ENCODE assay signal across 14 cellular contexts in the genomic region with DNA sequence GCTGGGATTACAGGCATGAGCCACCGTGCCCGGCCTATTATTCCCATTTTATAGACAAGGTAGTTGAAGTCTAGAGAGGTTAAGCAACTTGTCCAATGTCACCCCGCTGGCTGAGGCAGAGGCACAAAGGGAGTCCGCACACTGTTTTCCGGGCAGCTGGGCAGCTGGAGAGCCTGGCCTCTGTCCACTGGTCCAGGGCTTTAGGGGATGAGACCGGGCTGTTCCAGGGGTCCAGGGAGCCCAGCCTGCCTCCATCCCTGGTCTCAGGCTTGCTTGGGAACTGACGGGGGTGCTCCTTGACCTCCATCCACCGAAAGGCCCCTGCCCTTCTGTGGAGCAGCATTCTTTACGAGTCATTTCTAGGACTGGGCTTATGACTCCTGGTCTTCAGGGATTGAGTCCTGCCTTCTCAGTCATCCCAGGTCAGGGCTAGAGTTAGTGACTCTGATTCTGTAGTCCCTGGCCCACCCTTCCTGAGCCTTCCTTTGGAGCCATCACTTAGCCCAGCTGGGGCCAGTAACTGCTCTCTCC. TPM values are rescaled to one million over a fixed set of nuclear protein-coding genes. Genes with fewer than 3 reads are reported as not detected.
DNase-seq lines count a peak whose midpoint lies in the region; ATAC-seq and TF ChIP-seq lines count a peak whose summit lies in the region.
"Had no signal": no experiment of that assay in that cellular context is flagged by ENCODE, and none has a peak within 500 bp of the region (broad histone marks: within the 10 kb centered on the region; RNA-seq: fewer than 3 reads in every experiment).

No MANE protein-coding gene starts in this region.

- H3K79me1 ChIP-seq in trophoblast cell (ENCODE audit: low read length), result no peaks in the 10 kb centered on the region

- intact Hi-C loops in CD14-positive monocyte (cut with micrococcal nuclease), result no loop called here

- H3K4me3 ChIP-seq in right atrium auricular region, result no peak overlapping the region
- H3K4me3 ChIP-seq in trophoblast cell (ENCODE audit: low read depth, low read length), result no peak overlapping the region

- no peaks in the 10 kb centered on the region for H3K79me2 ChIP-seq in trophoblast cell (ENCODE audit: control insufficient read depth, insufficient read depth, low read length, poor library complexity)

- H3K9me3 ChIP-seq in right atrium auricular region (no peaks in the 10 kb centered on the region), trophoblast cell (ENCODE audit: insufficient read depth, low read depth, low read length) (no peaks in the 10 kb centered on the region)

- WGBS in trophoblast cell (ENCODE audit: extremely low coverage, insufficient coverage, insufficient read length), result no CpG with 5 or more reads among the region's 9 CpGs

- no peak overlapping the region for H4K8ac ChIP-seq in trophoblast cell (ENCODE audit: low read depth, low read length)

- peak overlapping the region; percentile 25 for H2BK12ac ChIP-seq in trophoblast cell (ENCODE audit: low read length)

- no peak for DNase-seq in stimulated activated naive CD8-positive, alpha-beta T cell treated with anti-CD3 and anti-CD28 coated beads, Interleukin-15, Interleukin-2, amounts not matched to agents 100 U/mL and 50 U/mL, for 24 hours
- no peak for DNase-seq in right atrium auricular region (ENCODE audit: low spot score)
- no peak for DNase-seq in trophoblast cell
- no peak for DNase-seq in CD14-positive monocyte (ENCODE audit: low spot score)
- DNase-seq: cerebellar nuclear complex, DMS153, KBM-7, NCI-H1694 treated with DMSO at 0.1 percent for 48 hours, NCI-H526 treated with DMSO at 0.1 percent for 48 hours, small intestine had no signal

- no peak overlapping the region for H3K9ac ChIP-seq in trophoblast cell (ENCODE audit: low read length)

- no peaks in the 10 kb centered on the region for H3K36me3 Mint-ChIP-seq in stimulated activated naive CD8-positive, alpha-beta T cell treated with anti-CD3 and anti-CD28 coated beads, Interleukin-15, Interleukin-2, amounts not matched to agents 100 ng/mL and 50 ng/mL, for 24 hours (ENCODE audit: low read depth)
- H3K36me3 Mint-ChIP-seq in CD14-positive monocyte, result no peaks in the 10 kb centered on the region

- H3K4me1 ChIP-seq in right atrium auricular region (peaks cover 0 to 46% of the 10 kb centered on the region in 2 donors), trophoblast cell (ENCODE audit: control insufficient read depth in 1 of 2, insufficient read depth in 2 of 2, low read length in 2 of 2) (peaks cover 19 to 24% of the 10 kb centered on the region in 2 experiments)

- H3K27ac ChIP-seq in right atrium auricular region, result peak overlapping the region; percentile 76 to 84
- no peak overlapping the region for H3K27ac ChIP-seq in trophoblast cell (ENCODE audit: low read depth, low read length)

- H2BK5ac ChIP-seq in trophoblast cell (ENCODE audit: low read depth, low read length, poor library complexity), result no peak overlapping the region

- H4K12ac ChIP-seq in trophoblast cell (ENCODE audit: low read depth, low read length), result no peak overlapping the region

- ATAC-seq in stimulated activated naive CD8-positive, alpha-beta T cell treated with anti-CD3 and anti-CD28 coated beads, Interleukin-15, Interleukin-2, amounts not matched to agents 100 U/mL and 50 U/mL, for 24 hours, result no peak
- ATAC-seq in HG03432 (IDR thresholded peaks at IDR 0.05; ENCODE audit: unreplicated experiment), result no peak
- ATAC-seq in GM21515 (IDR thresholded peaks at IDR 0.05; ENCODE audit: unreplicated experiment), result no peak
- ATAC-seq in HG03108 (IDR thresholded peaks at IDR 0.05; ENCODE audit: unreplicated experiment), result no peak

- no peak overlapping the region for H2BK120ac ChIP-seq in trophoblast cell (ENCODE audit: insufficient read depth, low read length, poor library complexity)

- no peaks in the 10 kb centered on the region for H3K9me3 Mint-ChIP-seq in stimulated activated naive CD8-positive, alpha-beta T cell treated with anti-CD3 and anti-CD28 coated beads, Interleukin-15, Interleukin-2, amounts not matched to agents 100 ng/mL and 50 ng/mL, for 24 hours
- no peaks in the 10 kb centered on the region for H3K9me3 Mint-ChIP-seq in CD14-positive monocyte

- H3K27me3 Mint-ChIP-seq in stimulated activated naive CD8-positive, alpha-beta T cell treated with anti-CD3 and anti-CD28 coated beads, Interleukin-15, Interleukin-2, amounts not matched to agents 100 ng/mL and 50 ng/mL, for 24 hours, result no peaks in the 10 kb centered on the region
- peaks cover 10 to 26% (median 10%) of the 10 kb centered on the region in 3 donors for H3K27me3 Mint-ChIP-seq in CD14-positive monocyte (ENCODE audit: low read depth in 3 of 3)

- no peak overlapping the region for H3K4me3 Mint-ChIP-seq in stimulated activated naive CD8-positive, alpha-beta T cell treated with anti-CD3 and anti-CD28 coated beads, Interleukin-15, Interleukin-2, amounts not matched to agents 100 ng/mL and 50 ng/mL, for 24 hours
- H3K4me3 Mint-ChIP-seq in CD14-positive monocyte, result no peak overlapping the region

- H3K27ac Mint-ChIP-seq in stimulated activated naive CD8-positive, alpha-beta T cell treated with anti-CD3 and anti-CD28 coated beads, Interleukin-15, Interleukin-2, amounts not matched to agents 100 ng/mL and 50 ng/mL, for 24 hours, result peak overlapping the region; percentile 58
- H3K27ac Mint-ChIP-seq in CD14-positive monocyte, result peak overlapping the region in 3 of 7 donors; percentile 23 to 94 (median 85)

- H3K36me3 ChIP-seq in right atrium auricular region, result no peaks in the 10 kb centered on the region
- H3K36me3 ChIP-seq in trophoblast cell (ENCODE audit: control insufficient read depth in 1 of 2, insufficient read depth in 2 of 2, low read length in 2 of 2), result no peaks in the 10 kb centered on the region

- no peak for TF ChIP-seq CTCF in right atrium auricular region (IDR thresholded peaks at IDR 0.05)
- TF ChIP-seq CTCF in CD14-positive monocyte (IDR thresholded peaks at IDR 0.05), result no peak

- H3K4me1 Mint-ChIP-seq in stimulated activated naive CD8-positive, alpha-beta T cell treated with anti-CD3 and anti-CD28 coated beads, Interleukin-15, Interleukin-2, amounts not matched to agents 100 ng/mL and 50 ng/mL, for 24 hours (ENCODE audit: low read depth), result peaks cover 25% of the 10 kb centered on the region
- peaks cover 32% of the 10 kb centered on the region for H3K4me1 Mint-ChIP-seq in CD14-positive monocyte

- H2AFZ ChIP-seq in trophoblast cell (ENCODE audit: insufficient read depth, low read length, poor library complexity), result peak overlapping the region; percentile 1

- no peaks in the 10 kb centered on the region for H3K27me3 ChIP-seq in right atrium auricular region
- H3K27me3 ChIP-seq in trophoblast cell (ENCODE audit: insufficient read depth, low read length), result no peaks in the 10 kb centered on the region

- H3K18ac ChIP-seq in trophoblast cell (ENCODE audit: low read length), result no peak overlapping the region

- no peak overlapping the region for H3K23ac ChIP-seq in trophoblast cell (ENCODE audit: low read length)

- H4K91ac ChIP-seq in trophoblast cell (ENCODE audit: low read depth, low read length), result no peak overlapping the region

- H3K14ac ChIP-seq in trophoblast cell (ENCODE audit: low read length), result no peak overlapping the region

- H3K4me2 ChIP-seq in trophoblast cell (ENCODE audit: low read length), result no peak overlapping the region

- no peak overlapping the region for H3K4ac ChIP-seq in trophoblast cell (ENCODE audit: low read depth, low read length)

- no peak overlapping the region for H2AK5ac ChIP-seq in trophoblast cell (ENCODE audit: low read length)

RNA-seq across cellular contexts. Expression of gene SOCS3, which starts 37.5 kb away (rescaled TPM):
- 10 to 100 TPM; 39.9 to 56.8 TPM for total RNA-seq in right atrium auricular region
- 33.2 and 33.8 TPM in 2 replicates for polyA plus RNA-seq in trophoblast cell (2013)
- polyA plus RNA-seq in CD14-positive monocyte, result 100 to 1,000 TPM; 123 to 144 TPM

RNA-seq across cellular contexts. Expression of gene PGS1, which starts 56.1 kb away (rescaled TPM):
- 10 to 100 TPM; 21.2 to 21.8 TPM for total RNA-seq in right atrium auricular region
- 23.9 and 26.5 TPM in 2 replicates for polyA plus RNA-seq in trophoblast cell (2013)
- 10 to 100 TPM; 26.0 to 28.0 TPM for polyA plus RNA-seq in CD14-positive monocyte
